Comparison of ENCODE assay signal across 8 cellular contexts in the genomic region with DNA sequence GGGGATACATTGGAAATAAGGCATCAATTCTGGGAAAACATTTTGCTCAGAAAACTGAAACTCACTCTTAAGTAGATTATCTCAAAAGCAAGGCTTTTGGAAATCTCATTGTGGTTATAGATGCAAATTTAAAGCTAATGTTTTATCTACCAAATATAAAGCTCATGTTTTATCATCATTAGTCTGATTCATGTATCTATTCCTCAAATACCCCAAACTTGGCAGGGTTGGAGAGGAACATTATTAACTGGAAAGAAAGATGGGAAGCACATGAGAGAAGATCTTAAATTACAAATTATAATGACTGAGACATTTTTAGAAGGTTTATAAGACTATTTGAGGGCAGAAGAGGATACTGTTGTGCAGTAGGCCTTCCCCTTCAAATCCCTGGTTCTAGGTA.
"Had no signal": no experiment of that assay in that cellular context is flagged by ENCODE, and none has a peak within 500 bp of the region (broad histone marks: within the 10 kb centered on the region; RNA-seq: fewer than 3 reads in every experiment).

No MANE protein-coding gene starts in this region.

- H3K27ac ChIP-seq: GM23248, HL-60 had no signal

- DNase-seq: GM23248, GOT3, H7, HFFc6 had no signal

- H3K4me3 ChIP-seq: GM23248, HAP-1 had no signal

- ATAC-seq: HCT116, HepG2 had no signal

- H2AFZ ChIP-seq: GM23248 had no signal

- H3K9me3 ChIP-seq: HAP-1 had no signal

- FAIRE-seq: HepG2 had no signal

- H3K4me1 ChIP-seq: HAP-1 had no signal

- H3K9ac ChIP-seq: GM23248 had no signal

- H3K36me3 ChIP-seq: HAP-1 had no signal
